Comparison of ENCODE assay signal across 1 cellular context in genomic region chr3:69542265-69543079, GRCh38.
TF ChIP-seq lines count a peak whose summit lies in the region.

No MANE protein-coding gene starts in this region.

TF ChIP-seq in HEK293, 187 proteins besides CTCF, POLR2A, EP300 and RAD21 (continued from another document):
- no peak for TF ChIP-seq ZNF23 (tag by site-specific recombination; IDR thresholded peaks at IDR 0.05; ENCODE audit: borderline replicate concordance)
- TF ChIP-seq GLIS2 (tag by site-specific recombination; IDR thresholded peaks at IDR 0.05) = peak; percentile 45; the same call in 1 of the 2 replicates
- TF ChIP-seq ZNF658 (tag by site-specific recombination; IDR thresholded peaks at IDR 0.05) = no peak
- TF ChIP-seq ZNF416 (tag by site-specific recombination; IDR thresholded peaks at IDR 0.05) = no peak
- TF ChIP-seq ZNF473 (tag by site-specific recombination; IDR thresholded peaks at IDR 0.05) = no peak
- no peak for TF ChIP-seq ZNF488 (tag by site-specific recombination; IDR thresholded peaks at IDR 0.05)
- TF ChIP-seq SP2 (tag by site-specific recombination; IDR thresholded peaks at IDR 0.05) = peak; percentile 67
- no peak for TF ChIP-seq ZNF571 (tag by site-specific recombination; IDR thresholded peaks at IDR 0.05)
- peak; percentile 10; the same call in 1 of the 2 replicates for TF ChIP-seq EGR2 (tag by site-specific recombination; IDR thresholded peaks at IDR 0.05; ENCODE audit: low read depth)
- TF ChIP-seq ZBTB11 (tag by site-specific recombination; conservative IDR thresholded peaks at IDR 0.05; ENCODE audit: low read depth) = peak; percentile 13; the same call in 1 of the 2 replicates
- TF ChIP-seq ZBTB17 (tag by site-specific recombination; IDR thresholded peaks at IDR 0.05) = no peak; the same call in 1 of the 2 replicates
- no peak for TF ChIP-seq AEBP2 (tag by site-specific recombination; IDR thresholded peaks at IDR 0.05; ENCODE audit: borderline replicate concordance)
- no peak for TF ChIP-seq ZNF223 (tag by site-specific recombination; IDR thresholded peaks at IDR 0.05)
- peak; percentile 38; the same call in 1 of the 2 replicates for TF ChIP-seq ZIC2 (tag by site-specific recombination; IDR thresholded peaks at IDR 0.05)
- peak; percentile 70 for TF ChIP-seq ZBTB8A (tag by site-specific recombination; IDR thresholded peaks at IDR 0.05)
- TF ChIP-seq KLF8 (tag by site-specific recombination; IDR thresholded peaks at IDR 0.05) = no peak
- TF ChIP-seq ZNF639 (tag by site-specific recombination; IDR thresholded peaks at IDR 0.05) = no peak
- no peak for TF ChIP-seq RBAK (tag by site-specific recombination; IDR thresholded peaks at IDR 0.05)
- peak; percentile 57 for TF ChIP-seq ZNF341 (tag by site-specific recombination; IDR thresholded peaks at IDR 0.05; ENCODE audit: low read depth)
- no peak for TF ChIP-seq ZNF621 (tag by site-specific recombination; IDR thresholded peaks at IDR 0.05)
- TF ChIP-seq ZNF10 (tag by site-specific recombination; IDR thresholded peaks at IDR 0.05) = no peak
- TF ChIP-seq ZNF292 (tag by site-specific recombination; IDR thresholded peaks at IDR 0.05; ENCODE audit: borderline replicate concordance, low read depth) = no peak
- no peak for TF ChIP-seq ZSCAN30 (tag by site-specific recombination; IDR thresholded peaks at IDR 0.05)
- TF ChIP-seq ZNF830 (tag by site-specific recombination; IDR thresholded peaks at IDR 0.05; ENCODE audit: low read depth) = no peak
- peak; percentile 18; the same call in 1 of the 2 replicates for TF ChIP-seq KLF9 (tag by site-specific recombination; IDR thresholded peaks at IDR 0.05; ENCODE audit: low read depth)
- no peak for TF ChIP-seq ZNF747 (tag by site-specific recombination; IDR thresholded peaks at IDR 0.05)
- TF ChIP-seq GLI2 (tag by site-specific recombination; IDR thresholded peaks at IDR 0.05; ENCODE audit: borderline replicate concordance, low read depth) = no peak
- no peak for TF ChIP-seq ZNF354C (tag by site-specific recombination; IDR thresholded peaks at IDR 0.05; ENCODE audit: borderline replicate concordance, low read depth)
- TF ChIP-seq ZSCAN4 (tag by site-specific recombination; IDR thresholded peaks at IDR 0.05) = no peak
- TF ChIP-seq ZNF324 (tag by site-specific recombination; IDR thresholded peaks at IDR 0.05) = no peak
- TF ChIP-seq ZNF664 (tag by site-specific recombination; IDR thresholded peaks at IDR 0.05) = no peak
- TF ChIP-seq ZBTB48 (tag by site-specific recombination; IDR thresholded peaks at IDR 0.05) = peak; percentile 20; the same call in 1 of the 2 replicates
- peak; percentile 59; the same call in 1 of the 2 replicates for TF ChIP-seq SP3 (tag by site-specific recombination; IDR thresholded peaks at IDR 0.05)
- TF ChIP-seq ZNF335 (tag by site-specific recombination; conservative IDR thresholded peaks at IDR 0.05) = peak; percentile 83
- peak; percentile 75 for TF ChIP-seq ZNF366 (tag by site-specific recombination; conservative IDR thresholded peaks at IDR 0.05)
- peak; percentile 98 for TF ChIP-seq ZBTB20 (tag by site-specific recombination; IDR thresholded peaks at IDR 0.05)
- TF ChIP-seq ZFHX2 (tag by site-specific recombination; conservative IDR thresholded peaks at IDR 0.05) = peak; percentile 34; the same call in 1 of the 2 replicates
- peak; percentile 38; the same call in 1 of the 2 replicates for TF ChIP-seq ZNF777 (tag by site-specific recombination; IDR thresholded peaks at IDR 0.05; ENCODE audit: borderline replicate concordance)
- no peak for TF ChIP-seq ZNF555 (tag by site-specific recombination; conservative IDR thresholded peaks at IDR 0.05)
